ENCODE assay signal across 8 cellular contexts in the genomic region with DNA sequence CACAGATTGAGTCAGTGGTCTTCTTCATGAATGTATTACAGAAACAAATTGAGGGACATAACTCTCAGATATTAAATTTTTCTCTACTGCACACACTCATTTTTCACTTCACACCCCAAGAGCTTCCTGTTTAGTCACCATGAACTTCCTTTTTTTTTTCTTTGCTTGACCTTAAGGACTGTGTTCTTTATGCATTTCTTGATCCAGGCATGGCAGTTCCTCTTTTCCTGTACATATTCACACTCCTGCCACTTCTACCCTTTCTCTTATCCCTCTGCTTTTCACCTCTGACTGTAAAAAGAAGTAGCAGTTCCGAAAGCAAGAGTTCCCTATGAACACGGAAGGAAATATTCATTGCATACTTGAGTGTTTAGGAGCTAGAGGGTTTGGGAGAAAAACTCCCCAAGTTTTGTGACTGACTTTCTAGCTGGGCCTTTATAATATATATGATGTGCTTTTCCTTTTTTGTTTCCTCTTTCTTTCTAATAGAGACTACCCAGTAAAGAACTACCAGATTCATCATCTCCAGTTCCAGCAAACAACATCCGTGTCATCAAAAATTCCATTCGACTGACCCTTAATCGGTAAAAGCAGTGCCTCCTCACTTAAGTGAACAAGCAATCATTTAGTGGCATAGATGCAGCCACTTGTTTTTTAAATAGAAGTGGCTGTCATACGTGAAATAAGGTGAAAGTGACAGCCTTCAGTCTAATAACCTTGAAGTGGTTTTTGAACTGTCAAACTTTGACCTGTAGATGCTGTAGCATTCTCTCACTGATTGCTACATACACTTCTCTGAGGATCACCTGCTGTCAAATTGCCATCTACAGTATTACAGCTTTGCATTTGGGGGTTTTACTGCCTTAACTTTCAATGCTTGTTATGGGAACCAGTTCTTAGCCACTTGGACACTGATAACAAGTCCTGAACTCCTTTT. TPM values are rescaled to one million over a fixed set of nuclear protein-coding genes. Genes with fewer than 3 reads are reported as not detected.
DNase-seq lines count a peak whose midpoint lies in the region; ATAC-seq and TF ChIP-seq lines count a peak whose summit lies in the region.

No MANE protein-coding gene starts in this region.

- H3K4me3 Mint-ChIP-seq in activated naive CD4-positive, alpha-beta T cell treated with anti-CD3 and anti-CD28 coated beads, Interleukin-2, amount 10 ng/mL, durations not matched to agents 7 days and 5 days: no peak overlapping the region

- no peak for TF ChIP-seq CTCF in upper lobe of right lung (IDR thresholded peaks at IDR 0.05)

- H3K4me3 ChIP-seq in upper lobe of right lung: no peak overlapping the region

- H3K27me3 ChIP-seq in upper lobe of right lung: no peaks in the 10 kb centered on the region

- H3K36me3 ChIP-seq in upper lobe of right lung: peaks cover 84% of the 10 kb centered on the region

- peaks cover 41% of the 10 kb centered on the region for H3K36me3 Mint-ChIP-seq in activated naive CD4-positive, alpha-beta T cell treated with anti-CD3 and anti-CD28 coated beads, Interleukin-2, amount 10 ng/mL, durations not matched to agents 7 days and 5 days

- CTCF ChIA-PET in activated naive CD4-positive, alpha-beta T cell treated with anti-CD3 and anti-CD28 coated beads, Interleukin-2, amount 10 ng/mL, durations not matched to agents 7 days and 5 days (lab: Charles Lee): interaction anchor here (0.7 to 1.3 kb wide), 3 partner anchors 89 to 202 kb away, joined by 3 to 5 read pairs (median 3); no protein-coding TSS in a partner anchor

- peaks cover 19% of the 10 kb centered on the region for H3K4me1 Mint-ChIP-seq in activated naive CD4-positive, alpha-beta T cell treated with anti-CD3 and anti-CD28 coated beads, Interleukin-2, amount 10 ng/mL, durations not matched to agents 7 days and 5 days

- no peaks in the 10 kb centered on the region for H3K9me3 ChIP-seq in upper lobe of right lung

- ATAC-seq in upper lobe of right lung (peak; percentile 91), HG02571 (IDR thresholded peaks at IDR 0.05; ENCODE audit: unreplicated experiment) (no peak)

- peak overlapping the region; percentile 15 for H3K27ac Mint-ChIP-seq in activated naive CD4-positive, alpha-beta T cell treated with anti-CD3 and anti-CD28 coated beads, Interleukin-2, amount 10 ng/mL, durations not matched to agents 7 days and 5 days

- no peaks in the 10 kb centered on the region for H3K9me3 Mint-ChIP-seq in activated naive CD4-positive, alpha-beta T cell treated with anti-CD3 and anti-CD28 coated beads, Interleukin-2, amount 10 ng/mL, durations not matched to agents 7 days and 5 days

- no peak for DNase-seq in activated naive CD4-positive, alpha-beta T cell treated with anti-CD3 and anti-CD28 coated beads, Interleukin-2, amount 10 ng/mL, durations not matched to agents 7 days and 5 days
- no peak for DNase-seq in activated naive CD4-positive, alpha-beta T cell (lab: John Stamatoyannopoulos, UW)
- DNase-seq in NCI-H2227 treated with DMSO at 0.1 percent for 48 hours (lab: John Stamatoyannopoulos, UW) (peak; percentile 94), epithelial cell of prostate (ENCODE audit: low read depth, low spot score) (no peak), upper lobe of right lung (no peak), 8988T (no peak)
- no peak for DNase-seq in stimulated activated CD4-positive, alpha-beta T cell treated with anti-CD3 and anti-CD28 coated beads, Interleukin-4, amount 100 ng/mL, for 24 hours

- intact Hi-C loops in upper lobe of right lung (cut with DNase I): no loop called here

- H3K27ac ChIP-seq in epithelial cell of prostate (peak overlapping the region; percentile 3), upper lobe of right lung (peak overlapping the region; percentile 15)

- H3K4me1 ChIP-seq in upper lobe of right lung: no peaks in the 10 kb centered on the region

- no peaks in the 10 kb centered on the region for H3K27me3 Mint-ChIP-seq in activated naive CD4-positive, alpha-beta T cell treated with anti-CD3 and anti-CD28 coated beads, Interleukin-2, amount 10 ng/mL, durations not matched to agents 7 days and 5 days

RNA-seq across cellular contexts. Expression of a gene that starts 40.8 kb away (rescaled TPM):
- 13.3 TPM for total RNA-seq in upper lobe of right lung
